1 cellular context compared by ENCODE assay signal in genomic region chr11:61477734-61478148, GRCh38.
TF ChIP-seq lines count a peak whose summit lies in the region.

No MANE protein-coding gene starts in this region.

TF ChIP-seq in HCT116, 20 proteins besides CTCF, POLR2A, EP300 and RAD21 (continued from another document):
- TF ChIP-seq YY1 (IDR thresholded peaks at IDR 0.05; ENCODE audit: extremely low read depth, insufficient replicate concordance, low read depth, low read length), result peak; percentile 25
